In the genomic region with DNA sequence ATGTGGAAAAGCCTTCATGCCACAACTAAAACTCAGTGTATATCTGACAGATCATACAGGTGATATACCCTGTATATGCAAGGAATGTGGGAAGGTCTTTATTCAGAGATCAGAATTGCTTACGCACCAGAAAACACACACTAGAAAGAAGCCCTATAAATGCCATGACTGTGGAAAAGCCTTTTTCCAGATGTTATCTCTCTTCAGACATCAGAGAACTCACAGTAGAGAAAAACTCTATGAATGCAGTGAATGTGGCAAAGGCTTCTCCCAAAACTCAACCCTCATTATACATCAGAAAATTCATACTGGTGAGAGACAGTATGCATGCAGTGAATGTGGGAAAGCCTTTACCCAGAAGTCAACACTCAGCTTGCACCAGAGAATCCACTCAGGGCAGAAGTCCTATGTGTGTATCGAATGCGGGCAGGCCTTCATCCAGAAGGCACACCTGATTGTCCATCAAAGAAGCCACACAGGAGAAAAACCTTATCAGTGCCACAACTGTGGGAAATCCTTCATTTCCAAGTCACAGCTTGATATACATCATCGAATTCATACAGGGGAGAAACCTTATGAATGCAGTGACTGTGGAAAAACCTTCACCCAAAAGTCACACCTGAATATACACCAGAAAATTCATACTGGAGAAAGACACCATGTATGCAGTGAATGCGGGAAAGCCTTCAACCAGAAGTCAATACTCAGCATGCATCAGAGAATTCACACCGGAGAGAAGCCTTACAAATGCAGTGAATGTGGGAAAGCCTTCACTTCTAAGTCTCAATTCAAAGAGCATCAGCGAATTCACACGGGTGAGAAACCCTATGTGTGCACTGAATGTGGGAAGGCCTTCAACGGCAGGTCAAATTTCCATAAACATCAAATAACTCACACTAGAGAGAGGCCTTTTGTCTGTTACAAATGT, we compare ENCODE assay signal across 23 cellular contexts. TPM values are rescaled to one million over a fixed set of nuclear protein-coding genes. Genes with fewer than 3 reads are reported as not detected.
"Had no signal": no experiment of that assay in that cellular context is flagged by ENCODE, and none has a peak within 500 bp of the region (broad histone marks: within the 10 kb centered on the region; RNA-seq: fewer than 3 reads in every experiment).

No MANE protein-coding gene starts in this region.

- H2AFZ ChIP-seq: hepatocyte had no signal

- H3K79me2 ChIP-seq: hepatocyte had no signal

- H3K27me3 ChIP-seq: hepatocyte, right atrium auricular region, sigmoid colon, testis, tibial nerve had no signal

- H3K4me3 Mint-ChIP-seq: dendritic cell treated with granulocyte-macrophage colony-stimulating factor and Interleukin-4, amounts not matched to agents 40 ng/mL and 50 ng/mL, for 4 days; effector memory CD8-positive, alpha-beta T cell; naive thymus-derived CD4-positive, alpha-beta T cell; nephron progenitor cell; stimulated activated naive B cell treated with anti-CD40 and anti-IgM and Interleukin-4, amounts not matched to agents 10 μg/mL and 1 μg/mL and 100 μg/mL, for 72 hours; stimulated activated naive CD8-positive, alpha-beta T cell treated with anti-CD3 and anti-CD28 coated beads, Interleukin-15, amount 100 ng/mL, for 72 hours had no signal

- H3K27ac ChIP-seq: hepatocyte, left ventricle myocardium inferior, right atrium auricular region, sigmoid colon, skin epidermis, testis, tibial nerve had no signal

- H3K9me3 ChIP-seq: testis had no signal

- H3K4me1 ChIP-seq: left ventricle myocardium inferior, right atrium auricular region, sigmoid colon, testis, tibial nerve had no signal

- H3K27me3 Mint-ChIP-seq: dendritic cell treated with granulocyte-macrophage colony-stimulating factor and Interleukin-4, amounts not matched to agents 40 ng/mL and 50 ng/mL, for 4 days; effector memory CD8-positive, alpha-beta T cell; naive thymus-derived CD4-positive, alpha-beta T cell; stimulated activated naive B cell treated with anti-CD40 and anti-IgM and Interleukin-4, amounts not matched to agents 10 μg/mL and 1 μg/mL and 100 μg/mL, for 72 hours; stimulated activated naive CD8-positive, alpha-beta T cell treated with anti-CD3 and anti-CD28 coated beads, Interleukin-15, amount 100 ng/mL, for 72 hours had no signal

- H3K4me2 ChIP-seq: hepatocyte had no signal

- H3K4me3 ChIP-seq: hepatocyte, left ventricle myocardium inferior, lung, right atrium auricular region, sigmoid colon, skin epidermis, testis, tibial nerve had no signal

- H3K4me1 Mint-ChIP-seq: nephron progenitor cell; stimulated activated naive CD8-positive, alpha-beta T cell treated with anti-CD3 and anti-CD28 coated beads, Interleukin-15, amount 100 ng/mL, for 72 hours had no signal

- DNase-seq: effector memory CD8-positive, alpha-beta T cell; foreskin melanocyte; kidney; left cardiac atrium; left ventricle myocardium inferior; naive thymus-derived CD4-positive, alpha-beta T cell; nephron progenitor cell; sigmoid colon; stimulated activated CD4-positive, alpha-beta T cell treated with anti-CD3 and anti-CD28 coated beads, Interleukin-2, amount 100 ng/mL, for 24 hours; stimulated activated CD4-positive, alpha-beta T cell treated with anti-CD3 and anti-CD28 coated beads, Interleukin-4, amount 100 ng/mL, for 4 hours; stimulated activated naive B cell treated with anti-CD40 and anti-IgM and Interleukin-4, amounts not matched to agents 10 μg/mL and 1 μg/mL and 100 μg/mL, for 72 hours; stimulated activated naive CD8-positive, alpha-beta T cell treated with anti-CD3 and anti-CD28 coated beads, Interleukin-15, amount 100 ng/mL, for 72 hours; testis had no signal

- ATAC-seq: effector memory CD8-positive, alpha-beta T cell; left cardiac atrium; naive thymus-derived CD4-positive, alpha-beta T cell; stimulated activated naive B cell treated with anti-CD40 and anti-IgM and Interleukin-4, amounts not matched to agents 10 μg/mL and 1 μg/mL and 100 μg/mL, for 72 hours; stimulated activated naive CD8-positive, alpha-beta T cell treated with anti-CD3 and anti-CD28 coated beads, Interleukin-15, amount 100 ng/mL, for 72 hours had no signal

- H3K27ac Mint-ChIP-seq: dendritic cell treated with granulocyte-macrophage colony-stimulating factor and Interleukin-4, amounts not matched to agents 40 ng/mL and 50 ng/mL, for 4 days; effector memory CD8-positive, alpha-beta T cell; naive thymus-derived CD4-positive, alpha-beta T cell; nephron progenitor cell; stimulated activated naive B cell treated with anti-CD40 and anti-IgM and Interleukin-4, amounts not matched to agents 10 μg/mL and 1 μg/mL and 100 μg/mL, for 72 hours; stimulated activated naive CD8-positive, alpha-beta T cell treated with anti-CD3 and anti-CD28 coated beads, Interleukin-15, amount 100 ng/mL, for 72 hours had no signal

RNA-seq across cellular contexts. Expression of gene SIGLEC5, which starts 42.7 kb away (rescaled TPM):
- total RNA-seq: hepatocyte, kidney, left ventricle myocardium inferior, mononuclear cell, pulmonary artery endothelial cell, testis had no signal
- polyA plus RNA-seq: esophagus; hepatocyte; lung; naive thymus-derived CD4-positive, alpha-beta T cell; sigmoid colon had no signal

RNA-seq across cellular contexts. Expression of gene SIGLEC6, which starts 56.1 kb away (rescaled TPM):
- total RNA-seq: hepatocyte, osteoblast, pulmonary artery endothelial cell had no signal
- polyA plus RNA-seq: hepatocyte; naive thymus-derived CD4-positive, alpha-beta T cell had no signal

RNA-seq across cellular contexts. Expression of gene SIGLEC14, which starts 59.1 kb away (rescaled TPM):
- total RNA-seq: osteoblast, pulmonary artery endothelial cell had no signal
